ENCODE assay signal across 20 cellular contexts in the genomic region with DNA sequence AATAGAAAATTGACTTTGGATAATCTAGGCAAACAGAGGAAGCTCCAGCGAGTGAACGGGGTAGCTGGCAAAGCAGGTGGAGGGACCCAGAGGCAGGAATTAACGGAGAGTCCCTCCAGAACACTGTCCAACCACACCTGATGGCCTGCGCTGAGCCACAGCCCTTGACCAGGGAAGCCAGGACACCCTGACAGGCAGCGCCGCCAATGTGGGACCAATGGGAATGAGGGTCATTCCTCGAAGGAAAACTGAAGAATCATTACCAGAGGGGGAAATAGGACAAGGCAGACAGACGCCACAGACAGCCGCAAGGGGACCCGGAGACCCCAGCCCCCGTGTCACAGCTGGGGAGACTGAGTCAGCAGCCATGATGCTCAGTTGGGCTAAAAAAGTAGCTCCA. TPM values are rescaled to one million over a fixed set of nuclear protein-coding genes. Genes with fewer than 3 reads are reported as not detected.
DNase-seq lines count a peak whose midpoint lies in the region; ATAC-seq, FAIRE-seq and TF ChIP-seq lines count a peak whose summit lies in the region.
"Had no signal": no experiment of that assay in that cellular context is flagged by ENCODE, and none has a peak within 500 bp of the region (broad histone marks: within the 10 kb centered on the region; RNA-seq: fewer than 3 reads in every experiment).

No MANE protein-coding gene starts in this region.

- H3K79me2 ChIP-seq in DND-41 (ENCODE audit: insufficient read depth, low read length), result peaks cover 100% of the 10 kb centered on the region

- H3K9ac ChIP-seq in DND-41 (ENCODE audit: low read depth, low read length) (no peak overlapping the region), rectal smooth muscle tissue (ENCODE audit: low read length) (no peak overlapping the region)

- H3K27ac ChIP-seq in DND-41 (ENCODE audit: low read length), result peak overlapping the region; percentile 34; the same call in 1 of the 2 replicates
- peak overlapping the region; percentile 81; the same call in 1 of the 2 replicates for H3K27ac ChIP-seq in VCaP
- H3K27ac ChIP-seq in lower lobe of right lung, result no peak overlapping the region
- peak overlapping the region; percentile 34 for H3K27ac ChIP-seq in rectal smooth muscle tissue (ENCODE audit: low read depth, low read length)
- H3K27ac ChIP-seq: A549, C4-2B, HL-60 had no signal

- ATAC-seq in DND-41 (ENCODE audit: insufficient read depth, low read depth) (no peak), lower lobe of right lung (no peak), GM19463 (IDR thresholded peaks at IDR 0.05; ENCODE audit: unreplicated experiment) (no peak)
- ATAC-seq: A549 had no signal

- H4K20me1 ChIP-seq in DND-41 (ENCODE audit: insufficient read depth, low read length), result peaks cover 48% of the 10 kb centered on the region

- DNase-seq in DND-41 (no peak), lower lobe of right lung (peak; percentile 29), HuH-7 (ENCODE audit: low spot score) (no peak), frontal cortex (ENCODE audit: low spot score in 2 of 2) (no peak)
- no peak for DNase-seq in stimulated activated naive CD4-positive, alpha-beta T cell treated with Interleukin-2 at 50 U/mL for 16 hours (lab: John Stamatoyannopoulos, UW)
- DNase-seq: CD4-positive, alpha-beta memory T cell; DMS79; EL had no signal

- no peaks in the 10 kb centered on the region for H3K27me3 ChIP-seq in DND-41 (ENCODE audit: insufficient read depth, low read length, poor library complexity)
- H3K27me3 ChIP-seq in lower lobe of right lung (ENCODE audit: low read depth), result no peaks in the 10 kb centered on the region
- no peaks in the 10 kb centered on the region for H3K27me3 ChIP-seq in rectal smooth muscle tissue (ENCODE audit: control insufficient read depth, insufficient read depth, low read length)
- H3K27me3 ChIP-seq: BE2C had no signal

- H3K4me1 ChIP-seq in DND-41 (ENCODE audit: insufficient read depth, low read length), result peaks cover 9% of the 10 kb centered on the region; the same call in 1 of the 2 replicates
- H3K4me1 ChIP-seq in lower lobe of right lung, result peaks cover 4% of the 10 kb centered on the region
- H3K4me1 ChIP-seq in rectal smooth muscle tissue (ENCODE audit: control insufficient read depth, insufficient read depth, low read length), result peaks cover 51% of the 10 kb centered on the region
- H3K4me1 ChIP-seq: A549, HAP-1 had no signal

- no peak overlapping the region for H2AFZ ChIP-seq in DND-41 (ENCODE audit: low read depth, low read length)

- TF ChIP-seq CTCF in DND-41 (IDR thresholded peaks at IDR 0.05; ENCODE audit: borderline replicate concordance, extremely low read depth, low read length, poor library complexity, severe bottlenecking) (no peak), VCaP (conservative IDR thresholded peaks at IDR 0.05) (no peak), lower lobe of right lung (IDR thresholded peaks at IDR 0.05) (no peak)

- FAIRE-seq in frontal cortex (lab: Jason Lieb, UNC), result no peak
- FAIRE-seq: A549, G401.6, GM12891, GM19239, H1 had no signal

- H3K4me3 ChIP-seq in DND-41 (ENCODE audit: low read depth in 1 of 2, low read length in 2 of 2) (no peak overlapping the region), lower lobe of right lung (no peak overlapping the region), rectal smooth muscle tissue (ENCODE audit: low read length) (no peak overlapping the region)
- H3K4me3 ChIP-seq: A549, HAP-1 had no signal

- H3K4me2 ChIP-seq in DND-41 (ENCODE audit: insufficient read depth, low read length), result no peak overlapping the region
- H3K4me2 ChIP-seq: A549 had no signal

- H3K36me3 ChIP-seq in DND-41 (ENCODE audit: insufficient read depth, low read length), result peaks cover 59% of the 10 kb centered on the region
- no peaks in the 10 kb centered on the region for H3K36me3 ChIP-seq in lower lobe of right lung
- H3K36me3 ChIP-seq in rectal smooth muscle tissue (ENCODE audit: control insufficient read depth, insufficient read depth, low read length), result no peaks in the 10 kb centered on the region
- H3K36me3 ChIP-seq: BE2C, HAP-1 had no signal

- H3K9me3 ChIP-seq in DND-41 (ENCODE audit: insufficient read depth, low read length, severe bottlenecking), result peaks cover 7% of the 10 kb centered on the region
- H3K9me3 ChIP-seq in lower lobe of right lung, result peaks cover 1% of the 10 kb centered on the region
- H3K9me3 ChIP-seq: HAP-1 had no signal

- intact Hi-C loops in lower lobe of right lung (cut with DNase I), result no loop called here

RNA-seq across cellular contexts. Expression of a gene that starts 40.8 kb away (rescaled TPM):
- 44.9 TPM for total RNA-seq in lower lobe of right lung
- total RNA-seq in frontal cortex, result 20.4 TPM
